ENCODE assay signal across 8 cellular contexts in genomic region chr15:70376929-70377691, GRCh38.
DNase-seq lines count a peak whose midpoint lies in the region; ATAC-seq and TF ChIP-seq lines count a peak whose summit lies in the region.

No MANE protein-coding gene starts in this region.

- no peaks in the 10 kb centered on the region for H3K36me3 Mint-ChIP-seq in activated T-cell treated with anti-CD3 and anti-CD28 coated beads, Interleukin-2, amount 50 U/mL, for 24 hours (ENCODE audit: low read depth)
- H3K36me3 Mint-ChIP-seq in activated T-cell treated with anti-CD3 and anti-CD28 coated beads, Interleukin-2, amount 50 U/mL, for 72 hours (ENCODE audit: insufficient read depth in 2 of 2), result no peaks in the 10 kb centered on the region

- peak overlapping the region; percentile 69 for H3K27ac ChIP-seq in temporal lobe (ENCODE audit: low read depth, low read length)

- no peaks in the 10 kb centered on the region for H3K4me1 Mint-ChIP-seq in activated T-cell treated with anti-CD3 and anti-CD28 coated beads, Interleukin-2, amount 50 U/mL, for 24 hours (ENCODE audit: low read depth)
- no peaks in the 10 kb centered on the region for H3K4me1 Mint-ChIP-seq in activated T-cell treated with anti-CD3 and anti-CD28 coated beads, Interleukin-2, amount 50 U/mL, for 72 hours (ENCODE audit: low read depth)

- no peaks in the 10 kb centered on the region for H3K9me3 Mint-ChIP-seq in activated T-cell treated with anti-CD3 and anti-CD28 coated beads, Interleukin-2, amount 50 U/mL, for 24 hours
- H3K9me3 Mint-ChIP-seq in activated T-cell treated with anti-CD3 and anti-CD28 coated beads, Interleukin-2, amount 50 U/mL, for 72 hours, result peaks cover 0 to 3% of the 10 kb centered on the region in 2 donors

- in situ Hi-C loops in astrocyte of the spinal cord (cut with HindIII; ENCODE audit: low sequenced_read_pairs), result no loop called here

- ATAC-seq in activated T-cell treated with anti-CD3 and anti-CD28 coated beads, Interleukin-2, amount 50 U/mL, for 72 hours (replicated peaks in 1 of 2), result no peak
- ATAC-seq in GM18873 (IDR thresholded peaks at IDR 0.05; ENCODE audit: low FRiP score, unreplicated experiment), result no peak
- no peak for ATAC-seq in GM18858 (IDR thresholded peaks at IDR 0.05; ENCODE audit: unreplicated experiment)
- ATAC-seq in GM21526 (IDR thresholded peaks at IDR 0.05; ENCODE audit: low FRiP score, unreplicated experiment), result no peak

- H3K4me3 Mint-ChIP-seq in activated T-cell treated with anti-CD3 and anti-CD28 coated beads, Interleukin-2, amount 50 U/mL, for 24 hours, result no peak overlapping the region
- H3K4me3 Mint-ChIP-seq in activated T-cell treated with anti-CD3 and anti-CD28 coated beads, Interleukin-2, amount 50 U/mL, for 72 hours, result no peak overlapping the region

- no peak overlapping the region for H3K27ac Mint-ChIP-seq in activated T-cell treated with anti-CD3 and anti-CD28 coated beads, Interleukin-2, amount 50 U/mL, for 24 hours
- H3K27ac Mint-ChIP-seq in activated T-cell treated with anti-CD3 and anti-CD28 coated beads, Interleukin-2, amount 50 U/mL, for 72 hours, result no peak overlapping the region

- no peak overlapping the region for H3K4me3 ChIP-seq in astrocyte of the spinal cord (ENCODE audit: low read depth, low read length)

- peaks cover 31% of the 10 kb centered on the region for H3K27me3 Mint-ChIP-seq in activated T-cell treated with anti-CD3 and anti-CD28 coated beads, Interleukin-2, amount 50 U/mL, for 24 hours
- H3K27me3 Mint-ChIP-seq in activated T-cell treated with anti-CD3 and anti-CD28 coated beads, Interleukin-2, amount 50 U/mL, for 72 hours (ENCODE audit: low read depth), result peaks cover 14% of the 10 kb centered on the region

- no peak for TF ChIP-seq CTCF in astrocyte of the spinal cord (IDR thresholded peaks at IDR 0.05; ENCODE audit: low read depth, low read length)

- peak; percentile 9 for DNase-seq in activated T-cell treated with anti-CD3 and anti-CD28 coated beads, Interleukin-2, amount 50 U/mL, for 24 hours
- DNase-seq in activated T-cell treated with anti-CD3 and anti-CD28 coated beads, Interleukin-2, amount 50 U/mL, for 72 hours, result no peak
- DNase-seq in astrocyte of the spinal cord (ENCODE audit: low read depth, low spot score) (peak; percentile 27), iris pigment epithelial cell (ENCODE audit: low read depth) (peak; percentile 41)

Comparison
In these comparisons a context has a peak if more than half of its experiments do, and no peak if none do; other contexts are left out.
1. DNase-seq: peak in activated T-cell treated with anti-CD3 and anti-CD28 coated beads, Interleukin-2, amount 50 U/mL, for 24 hours (single experiment), astrocyte of the spinal cord (single experiment) and iris pigment epithelial cell (single experiment); none in activated T-cell treated with anti-CD3 and anti-CD28 coated beads, Interleukin-2, amount 50 U/mL, for 72 hours (0 of 2).